ENCODE assay signal across 1 cellular context in the genomic region with DNA sequence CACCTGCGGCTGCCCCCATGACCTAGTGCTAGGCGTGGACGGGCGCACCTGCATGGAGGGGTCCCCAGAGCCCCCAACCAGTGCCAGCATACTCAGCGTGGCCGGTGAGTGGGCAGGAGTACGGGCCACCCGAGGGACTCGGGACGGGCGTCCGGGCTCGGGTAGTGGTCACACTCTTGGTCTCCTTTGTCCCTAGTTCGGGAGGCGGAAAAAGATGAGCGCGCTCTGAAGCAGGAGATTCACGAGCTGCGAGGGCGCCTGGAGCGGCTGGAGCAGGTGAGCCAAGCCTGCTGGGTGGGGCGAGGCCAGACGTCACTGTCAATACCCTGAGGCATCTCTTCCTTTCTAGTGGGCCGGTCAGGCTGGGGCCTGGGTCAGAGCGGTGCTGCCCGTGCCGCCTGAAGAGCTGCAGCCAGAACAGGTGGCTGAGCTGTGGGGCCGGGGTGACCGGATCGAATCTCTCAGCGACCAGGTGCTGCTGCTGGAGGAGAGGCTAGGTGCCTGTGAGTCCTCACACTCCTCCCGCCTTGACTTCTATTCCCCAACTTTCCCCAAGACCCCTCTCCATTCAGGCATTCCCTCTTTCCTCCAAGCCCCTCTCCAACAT.
TF ChIP-seq lines count a peak whose summit lies in the region.

No MANE protein-coding gene starts in this region.

TF ChIP-seq in SK-N-SH treated with all-trans-retinoic acid at 6 μM for 48 hours, 23 proteins besides CTCF, POLR2A, EP300 and RAD21 (continued from another document):
- TF ChIP-seq, protein P1, sequence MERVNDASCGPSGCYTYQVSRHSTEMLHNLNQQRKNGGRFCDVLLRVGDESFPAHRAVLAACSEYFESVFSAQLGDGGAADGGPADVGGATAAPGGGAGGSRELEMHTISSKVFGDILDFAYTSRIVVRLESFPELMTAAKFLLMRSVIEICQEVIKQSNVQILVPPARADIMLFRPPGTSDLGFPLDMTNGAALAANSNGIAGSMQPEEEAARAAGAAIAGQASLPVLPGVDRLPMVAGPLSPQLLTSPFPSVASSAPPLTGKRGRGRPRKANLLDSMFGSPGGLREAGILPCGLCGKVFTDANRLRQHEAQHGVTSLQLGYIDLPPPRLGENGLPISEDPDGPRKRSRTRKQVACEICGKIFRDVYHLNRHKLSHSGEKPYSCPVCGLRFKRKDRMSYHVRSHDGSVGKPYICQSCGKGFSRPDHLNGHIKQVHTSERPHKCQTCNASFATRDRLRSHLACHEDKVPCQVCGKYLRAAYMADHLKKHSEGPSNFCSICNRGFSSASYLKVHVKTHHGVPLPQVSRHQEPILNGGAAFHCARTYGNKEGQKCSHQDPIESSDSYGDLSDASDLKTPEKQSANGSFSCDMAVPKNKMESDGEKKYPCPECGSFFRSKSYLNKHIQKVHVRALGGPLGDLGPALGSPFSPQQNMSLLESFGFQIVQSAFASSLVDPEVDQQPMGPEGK (CRISPR knock-in tag; IDR thresholded peaks at IDR 0.05; ENCODE audit: borderline replicate concordance): no peak
- TF ChIP-seq, protein P2, sequence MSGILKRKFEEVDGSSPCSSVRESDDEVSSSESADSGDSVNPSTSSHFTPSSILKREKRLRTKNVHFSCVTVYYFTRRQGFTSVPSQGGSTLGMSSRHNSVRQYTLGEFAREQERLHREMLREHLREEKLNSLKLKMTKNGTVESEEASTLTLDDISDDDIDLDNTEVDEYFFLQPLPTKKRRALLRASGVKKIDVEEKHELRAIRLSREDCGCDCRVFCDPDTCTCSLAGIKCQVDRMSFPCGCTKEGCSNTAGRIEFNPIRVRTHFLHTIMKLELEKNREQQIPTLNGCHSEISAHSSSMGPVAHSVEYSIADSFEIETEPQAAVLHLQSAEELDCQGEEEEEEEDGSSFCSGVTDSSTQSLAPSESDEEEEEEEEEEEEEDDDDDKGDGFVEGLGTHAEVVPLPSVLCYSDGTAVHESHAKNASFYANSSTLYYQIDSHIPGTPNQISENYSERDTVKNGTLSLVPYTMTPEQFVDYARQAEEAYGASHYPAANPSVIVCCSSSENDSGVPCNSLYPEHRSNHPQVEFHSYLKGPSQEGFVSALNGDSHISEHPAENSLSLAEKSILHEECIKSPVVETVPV (CRISPR knock-in tag; IDR thresholded peaks at IDR 0.05): no peak
- no peak for TF ChIP-seq CSDC2 (CRISPR knock-in tag; IDR thresholded peaks at IDR 0.05)
- no peak for TF ChIP-seq ZNF70 (CRISPR knock-in tag; IDR thresholded peaks at IDR 0.05)
- TF ChIP-seq BACH2 (CRISPR knock-in tag; IDR thresholded peaks at IDR 0.05; ENCODE audit: borderline replicate concordance): no peak
- TF ChIP-seq ESRRG (CRISPR knock-in tag; IDR thresholded peaks at IDR 0.05): no peak
- no peak for TF ChIP-seq TOX (CRISPR knock-in tag; IDR thresholded peaks at IDR 0.05; ENCODE audit: borderline replicate concordance)
- no peak for TF ChIP-seq RARB (CRISPR knock-in tag; IDR thresholded peaks at IDR 0.05)
- TF ChIP-seq ZNF565 (CRISPR knock-in tag; conservative IDR thresholded peaks at IDR 0.05; ENCODE audit: low read depth): no peak
- TF ChIP-seq ZC3H10 (CRISPR knock-in tag; IDR thresholded peaks at IDR 0.05): no peak
- TF ChIP-seq ARNTL (CRISPR knock-in tag; IDR thresholded peaks at IDR 0.05; ENCODE audit: borderline replicate concordance, low read depth): no peak
- no peak for TF ChIP-seq POU6F1 (CRISPR knock-in tag; IDR thresholded peaks at IDR 0.05; ENCODE audit: borderline replicate concordance, low read depth)
- TF ChIP-seq, protein P3, sequence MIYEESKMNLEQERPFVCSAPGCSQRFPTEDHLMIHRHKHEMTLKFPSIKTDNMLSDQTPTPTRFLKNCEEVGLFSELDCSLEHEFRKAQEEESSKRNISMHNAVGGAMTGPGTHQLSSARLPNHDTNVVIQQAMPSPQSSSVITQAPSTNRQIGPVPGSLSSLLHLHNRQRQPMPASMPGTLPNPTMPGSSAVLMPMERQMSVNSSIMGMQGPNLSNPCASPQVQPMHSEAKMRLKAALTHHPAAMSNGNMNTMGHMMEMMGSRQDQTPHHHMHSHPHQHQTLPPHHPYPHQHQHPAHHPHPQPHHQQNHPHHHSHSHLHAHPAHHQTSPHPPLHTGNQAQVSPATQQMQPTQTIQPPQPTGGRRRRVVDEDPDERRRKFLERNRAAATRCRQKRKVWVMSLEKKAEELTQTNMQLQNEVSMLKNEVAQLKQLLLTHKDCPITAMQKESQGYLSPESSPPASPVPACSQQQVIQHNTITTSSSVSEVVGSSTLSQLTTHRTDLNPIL (CRISPR knock-in tag; IDR thresholded peaks at IDR 0.05; ENCODE audit: low read depth): no peak
- TF ChIP-seq ZNF8 (CRISPR knock-in tag; IDR thresholded peaks at IDR 0.05): no peak
- TF ChIP-seq, protein P4, sequence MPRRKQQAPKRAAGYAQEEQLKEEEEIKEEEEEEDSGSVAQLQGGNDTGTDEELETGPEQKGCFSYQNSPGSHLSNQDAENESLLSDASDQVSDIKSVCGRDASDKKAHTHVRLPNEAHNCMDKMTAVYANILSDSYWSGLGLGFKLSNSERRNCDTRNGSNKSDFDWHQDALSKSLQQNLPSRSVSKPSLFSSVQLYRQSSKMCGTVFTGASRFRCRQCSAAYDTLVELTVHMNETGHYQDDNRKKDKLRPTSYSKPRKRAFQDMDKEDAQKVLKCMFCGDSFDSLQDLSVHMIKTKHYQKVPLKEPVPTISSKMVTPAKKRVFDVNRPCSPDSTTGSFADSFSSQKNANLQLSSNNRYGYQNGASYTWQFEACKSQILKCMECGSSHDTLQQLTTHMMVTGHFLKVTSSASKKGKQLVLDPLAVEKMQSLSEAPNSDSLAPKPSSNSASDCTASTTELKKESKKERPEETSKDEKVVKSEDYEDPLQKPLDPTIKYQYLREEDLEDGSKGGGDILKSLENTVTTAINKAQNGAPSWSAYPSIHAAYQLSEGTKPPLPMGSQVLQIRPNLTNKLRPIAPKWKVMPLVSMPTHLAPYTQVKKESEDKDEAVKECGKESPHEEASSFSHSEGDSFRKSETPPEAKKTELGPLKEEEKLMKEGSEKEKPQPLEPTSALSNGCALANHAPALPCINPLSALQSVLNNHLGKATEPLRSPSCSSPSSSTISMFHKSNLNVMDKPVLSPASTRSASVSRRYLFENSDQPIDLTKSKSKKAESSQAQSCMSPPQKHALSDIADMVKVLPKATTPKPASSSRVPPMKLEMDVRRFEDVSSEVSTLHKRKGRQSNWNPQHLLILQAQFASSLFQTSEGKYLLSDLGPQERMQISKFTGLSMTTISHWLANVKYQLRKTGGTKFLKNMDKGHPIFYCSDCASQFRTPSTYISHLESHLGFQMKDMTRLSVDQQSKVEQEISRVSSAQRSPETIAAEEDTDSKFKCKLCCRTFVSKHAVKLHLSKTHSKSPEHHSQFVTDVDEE (CRISPR knock-in tag; IDR thresholded peaks at IDR 0.05): no peak
- no peak for TF ChIP-seq SNAI2 (CRISPR knock-in tag; IDR thresholded peaks at IDR 0.05)
